9 cellular contexts compared by ENCODE assay signal in genomic region chr15:25830844-25831443, GRCh38. TPM values are rescaled to one million over a fixed set of nuclear protein-coding genes. Genes with fewer than 3 reads are reported as not detected.
DNase-seq lines count a peak whose midpoint lies in the region; ATAC-seq and FAIRE-seq lines count a peak whose summit lies in the region.
"Had no signal": no experiment of that assay in that cellular context is flagged by ENCODE, and none has a peak within 500 bp of the region (broad histone marks: within the 10 kb centered on the region; RNA-seq: fewer than 3 reads in every experiment).

No MANE protein-coding gene starts in this region.

- no peaks in the 10 kb centered on the region for H3K36me3 ChIP-seq in urinary bladder (ENCODE audit: insufficient read depth)

- ATAC-seq in GM21619 (IDR thresholded peaks at IDR 0.05; ENCODE audit: unreplicated experiment) = no peak
- ATAC-seq in GM18867 (IDR thresholded peaks at IDR 0.05; ENCODE audit: unreplicated experiment) = no peak

- no peak overlapping the region for H3K4me3 ChIP-seq in urinary bladder (ENCODE audit: low read depth, low read length)

- peak; percentile 77 for DNase-seq in RCC 7860 (ENCODE audit: low spot score)
- DNase-seq in fibroblast of gingiva (ENCODE audit: low read depth) = peak; percentile 92
- DNase-seq in myocyte (ENCODE audit: low read depth) = peak; percentile 82
- no peak for DNase-seq in stimulated activated CD4-positive, alpha-beta T cell treated with anti-CD3 and anti-CD28 coated beads, Interleukin-4, amount 100 ng/mL, for 4 hours
- DNase-seq: NCI-H2107; stimulated activated CD4-positive, alpha-beta T cell treated with anti-CD3 and anti-CD28 coated beads, Interleukin-12 subunit alpha, Interleukin-12 subunit beta, amount 100 ng/mL, for 4 hours had no signal

- H3K4me1 ChIP-seq in urinary bladder (ENCODE audit: insufficient read depth) = no peaks in the 10 kb centered on the region

- 24% methylated on average over 11 of the region's 11 CpGs for WGBS in urinary bladder

- peak overlapping the region; percentile 86 for H3K27ac ChIP-seq in urinary bladder (ENCODE audit: low read depth)

- peak; percentile 64 for FAIRE-seq in RCC 7860 (lab: Jason Lieb, UNC)

RNA-seq across cellular contexts. Expression of gene ATP10A, which starts 32.2 kb away (rescaled TPM):
- total RNA-seq in myocyte (0.62 and 1.2 TPM in 2 replicates), urinary bladder (7.8 TPM)
- polyA plus RNA-seq in myocyte (2012) = 97.7 TPM
- 5.0 TPM for polyA plus RNA-seq in urinary bladder

Comparison
In these comparisons a context has a peak if more than half of its experiments do, and no peak if none do; other contexts are left out.
1. DNase-seq: peak in RCC 7860 (single experiment), fibroblast of gingiva (single experiment) and myocyte (single experiment); none in stimulated activated CD4-positive, alpha-beta T cell treated with anti-CD3 and anti-CD28 coated beads, Interleukin-4, amount 100 ng/mL, for 4 hours (0 of 2).